Comparison of ENCODE assay signal across 1 cellular context in genomic region chr22:36940676-36941075, GRCh38.
TF ChIP-seq lines count a peak whose summit lies in the region.

No MANE protein-coding gene starts in this region.

TF ChIP-seq in GM12878, 131 proteins besides CTCF, POLR2A, EP300 and RAD21 (continued from another document):
- TF ChIP-seq ZNF592 (IDR thresholded peaks at IDR 0.05), result no peak
- TF ChIP-seq EGR1 (IDR thresholded peaks at IDR 0.05; ENCODE audit: borderline replicate concordance in 1 of 2, low read depth in 2 of 2, low read length in 2 of 2), result no peak
- TF ChIP-seq SMARCA5 (IDR thresholded peaks at IDR 0.05), result no peak
- TF ChIP-seq ATF7 (IDR thresholded peaks at IDR 0.05; ENCODE audit: low read depth), result no peak
- no peak for TF ChIP-seq EED (IDR thresholded peaks at IDR 0.05; ENCODE audit: low read depth)
- TF ChIP-seq HDGF (IDR thresholded peaks at IDR 0.05), result no peak
- TF ChIP-seq TCF3 (IDR thresholded peaks at IDR 0.05; ENCODE audit: borderline replicate concordance, insufficient read depth, low read depth, low read length), result no peak
- no peak for TF ChIP-seq EZH2 (IDR thresholded peaks at IDR 0.05; ENCODE audit: borderline replicate concordance, control insufficient read depth, low read depth, low read length)
- TF ChIP-seq PKNOX1 (IDR thresholded peaks at IDR 0.05), result peak; percentile 97
- TF ChIP-seq CHD1 (IDR thresholded peaks at IDR 0.05; ENCODE audit: low read depth, low read length), result 0 out of 2 replicates have a peak, but pooled peaks have one; percentile 23
- TF ChIP-seq MEF2A (IDR thresholded peaks at IDR 0.05; ENCODE audit: insufficient read depth, low read depth, low read length), result no peak
- no peak for TF ChIP-seq HSF1 (IDR thresholded peaks at IDR 0.05; ENCODE audit: low read depth, low read length)
- no peak for TF ChIP-seq YBX1 (IDR thresholded peaks at IDR 0.05)
